ENCODE assay signal across 3 cellular contexts in the genomic region with DNA sequence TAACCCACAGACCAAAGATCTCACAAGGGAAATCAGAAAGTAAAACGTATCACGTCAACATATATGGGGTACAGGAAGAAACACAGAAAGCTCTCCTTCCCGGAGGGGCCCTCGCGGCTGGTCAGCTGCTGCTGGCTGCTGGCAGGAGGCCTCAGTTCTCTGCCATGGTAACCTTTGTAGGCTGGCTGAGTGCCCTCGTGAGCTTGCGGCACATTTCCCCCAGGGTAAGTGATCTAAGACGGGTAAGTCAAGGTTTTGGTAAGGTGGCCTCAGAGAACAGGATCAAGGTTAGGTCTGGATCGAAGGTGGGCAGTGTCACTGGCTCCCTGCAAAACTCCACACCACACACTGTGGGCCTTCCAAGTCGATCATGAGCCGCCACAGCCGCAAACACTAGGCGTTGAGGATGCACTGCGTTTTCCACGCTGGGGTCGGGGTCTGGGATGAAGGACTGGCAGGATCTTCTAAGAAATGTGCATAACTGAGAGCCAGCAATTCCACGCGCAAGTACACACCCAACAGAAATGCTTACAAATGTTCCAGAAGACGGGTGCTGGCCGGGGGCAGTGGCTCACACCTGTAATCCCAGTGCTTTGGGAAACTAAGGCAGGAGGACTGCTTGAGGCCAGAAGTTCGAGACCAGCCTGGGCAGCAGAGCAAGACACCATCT.
TF ChIP-seq lines count a peak whose summit lies in the region.

No MANE protein-coding gene starts in this region.

TF ChIP-seq in liver, 16 proteins besides CTCF, POLR2A, EP300 and RAD21:
- TF ChIP-seq HNF4G (IDR thresholded peaks at IDR 0.05) (no peak), YY1 (IDR thresholded peaks at IDR 0.05) (no peak), GABPA (IDR thresholded peaks at IDR 0.05 in 1 of 2, conservative IDR thresholded peaks at IDR 0.05 in 1 of 2) (no peak), MAX (IDR thresholded peaks at IDR 0.05) (no peak), TAF1 (conservative IDR thresholded peaks at IDR 0.05) (no peak), EGR1 (IDR thresholded peaks at IDR 0.05; ENCODE audit: low read depth in 2 of 2) (no peak), JUND (IDR thresholded peaks at IDR 0.05) (no peak)
- TF ChIP-seq, protein P1, sequence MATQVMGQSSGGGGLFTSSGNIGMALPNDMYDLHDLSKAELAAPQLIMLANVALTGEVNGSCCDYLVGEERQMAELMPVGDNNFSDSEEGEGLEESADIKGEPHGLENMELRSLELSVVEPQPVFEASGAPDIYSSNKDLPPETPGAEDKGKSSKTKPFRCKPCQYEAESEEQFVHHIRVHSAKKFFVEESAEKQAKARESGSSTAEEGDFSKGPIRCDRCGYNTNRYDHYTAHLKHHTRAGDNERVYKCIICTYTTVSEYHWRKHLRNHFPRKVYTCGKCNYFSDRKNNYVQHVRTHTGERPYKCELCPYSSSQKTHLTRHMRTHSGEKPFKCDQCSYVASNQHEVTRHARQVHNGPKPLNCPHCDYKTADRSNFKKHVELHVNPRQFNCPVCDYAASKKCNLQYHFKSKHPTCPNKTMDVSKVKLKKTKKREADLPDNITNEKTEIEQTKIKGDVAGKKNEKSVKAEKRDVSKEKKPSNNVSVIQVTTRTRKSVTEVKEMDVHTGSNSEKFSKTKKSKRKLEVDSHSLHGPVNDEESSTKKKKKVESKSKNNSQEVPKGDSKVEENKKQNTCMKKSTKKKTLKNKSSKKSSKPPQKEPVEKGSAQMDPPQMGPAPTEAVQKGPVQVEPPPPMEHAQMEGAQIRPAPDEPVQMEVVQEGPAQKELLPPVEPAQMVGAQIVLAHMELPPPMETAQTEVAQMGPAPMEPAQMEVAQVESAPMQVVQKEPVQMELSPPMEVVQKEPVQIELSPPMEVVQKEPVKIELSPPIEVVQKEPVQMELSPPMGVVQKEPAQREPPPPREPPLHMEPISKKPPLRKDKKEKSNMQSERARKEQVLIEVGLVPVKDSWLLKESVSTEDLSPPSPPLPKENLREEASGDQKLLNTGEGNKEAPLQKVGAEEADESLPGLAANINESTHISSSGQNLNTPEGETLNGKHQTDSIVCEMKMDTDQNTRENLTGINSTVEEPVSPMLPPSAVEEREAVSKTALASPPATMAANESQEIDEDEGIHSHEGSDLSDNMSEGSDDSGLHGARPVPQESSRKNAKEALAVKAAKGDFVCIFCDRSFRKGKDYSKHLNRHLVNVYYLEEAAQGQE (IDR thresholded peaks at IDR 0.05): no peak
TF ChIP-seq in liver: peak in this region for 0.

TF ChIP-seq in HepG2, 621 proteins besides CTCF, POLR2A, EP300 and RAD21:
- TF ChIP-seq EEA1 (CRISPR knock-in tag; IDR thresholded peaks at IDR 0.05; ENCODE audit: borderline replicate concordance): no peak
- TF ChIP-seq MIER2 (CRISPR knock-in tag; IDR thresholded peaks at IDR 0.05): no peak
- TF ChIP-seq IKZF1 (IDR thresholded peaks at IDR 0.05): no peak
- TF ChIP-seq ZNF251 (CRISPR knock-in tag; IDR thresholded peaks at IDR 0.05): no peak
- TF ChIP-seq ZNF777 (CRISPR knock-in tag; IDR thresholded peaks at IDR 0.05): no peak
- no peak for TF ChIP-seq KLF13 (CRISPR knock-in tag; IDR thresholded peaks at IDR 0.05)
- TF ChIP-seq TCF7 (IDR thresholded peaks at IDR 0.05; ENCODE audit: low read depth): no peak
- no peak for TF ChIP-seq ZNF496 (CRISPR knock-in tag; IDR thresholded peaks at IDR 0.05; ENCODE audit: insufficient replicate concordance)
- TF ChIP-seq TEAD2 (CRISPR knock-in tag; IDR thresholded peaks at IDR 0.05): no peak
TF ChIP-seq in HepG2: peak in this region for 0.

TF ChIP-seq in endothelial cell of umbilical vein, 7 proteins besides CTCF, POLR2A, EP300 and RAD21:
- no peak for TF ChIP-seq FOS (IDR thresholded peaks at IDR 0.05; ENCODE audit: borderline replicate concordance, insufficient read depth, low read length)
- no peak for TF ChIP-seq MAX (IDR thresholded peaks at IDR 0.05; ENCODE audit: insufficient read depth, insufficient read length)
- TF ChIP-seq JUN (IDR thresholded peaks at IDR 0.05; ENCODE audit: borderline replicate concordance, insufficient read depth, insufficient read length, low read depth): no peak
- TF ChIP-seq GATA2 (IDR thresholded peaks at IDR 0.05; ENCODE audit: insufficient read depth, insufficient read length, low read depth, low read length): no peak
- TF ChIP-seq POLR2AphosphoS5 (IDR thresholded peaks at IDR 0.05; ENCODE audit: insufficient read depth, low read depth, low read length): no peak
- TF ChIP-seq EZH2 (IDR thresholded peaks at IDR 0.05; ENCODE audit: borderline replicate concordance, low read depth, low read length, severe bottlenecking): no peak
- no peak for TF ChIP-seq MYC (IDR thresholded peaks at IDR 0.05; ENCODE audit: low read depth, low read length)
TF ChIP-seq in endothelial cell of umbilical vein: peak in this region for 0.
